8 cellular contexts compared by ENCODE assay signal in the genomic region with DNA sequence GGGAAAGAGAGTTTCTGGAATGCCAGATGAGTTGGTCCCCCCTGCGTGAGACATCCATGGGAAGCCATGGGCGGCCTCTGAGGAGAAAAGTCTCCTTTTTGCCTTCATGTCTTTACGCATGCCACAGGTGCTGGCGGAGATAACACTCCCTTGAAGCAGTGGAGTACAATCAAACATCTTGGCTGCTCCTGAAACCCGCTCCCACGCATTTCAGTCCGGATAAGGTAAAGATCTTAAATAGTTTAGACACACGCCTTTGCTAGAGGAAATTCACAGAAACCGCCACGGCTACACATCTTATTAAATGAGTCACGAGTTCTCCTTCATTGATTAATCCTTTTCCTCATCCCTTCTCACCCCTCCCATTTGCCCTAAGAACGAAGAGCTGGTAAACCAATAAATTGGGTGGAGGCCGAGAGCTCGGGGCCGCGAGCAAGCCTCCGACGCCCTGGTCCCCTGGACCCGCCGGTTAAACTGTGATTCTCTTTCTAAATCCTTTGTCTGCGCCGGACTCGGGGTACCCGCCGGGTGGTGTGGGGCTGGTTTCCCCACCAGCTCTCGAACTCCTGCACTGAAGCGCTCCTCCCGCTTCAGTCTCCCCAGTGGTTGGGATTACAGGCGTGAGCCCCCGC.
A peak's percentile ranks its signal among the peaks of the same experiment; 100 is the strongest.
DNase-seq lines count a peak whose midpoint lies in the region; ATAC-seq and TF ChIP-seq lines count a peak whose summit lies in the region.

No MANE protein-coding gene starts in this region.

- peaks cover 11 to 18% of the 10 kb centered on the region in 2 experiments for H3K4me1 ChIP-seq in neutrophil (ENCODE audit: control insufficient read depth in 1 of 2, insufficient read depth in 1 of 2, low read depth in 1 of 2, low read length in 1 of 2)

- H3K27ac ChIP-seq in VCaP (peak overlapping the region; percentile 90), epithelial cell of prostate (peak overlapping the region; percentile 29), neutrophil (no peak overlapping the region)

- ATAC-seq in GM19351 (IDR thresholded peaks at IDR 0.05; ENCODE audit: unreplicated experiment): no peak
- ATAC-seq in HG03108 (IDR thresholded peaks at IDR 0.05; ENCODE audit: unreplicated experiment): no peak

- peak overlapping the region; percentile 64 to 68 for H3K4me3 ChIP-seq in neutrophil (ENCODE audit: low read depth in 1 of 2, low read length in 1 of 2)

- H3K9me3 ChIP-seq in neutrophil: no peaks in the 10 kb centered on the region

- no peak for TF ChIP-seq CTCF in VCaP (conservative IDR thresholded peaks at IDR 0.05)
- no peak for TF ChIP-seq CTCF in neutrophil (IDR thresholded peaks at IDR 0.05)

- no peaks in the 10 kb centered on the region for H3K36me3 ChIP-seq in neutrophil

- DNase-seq in EH (ENCODE audit: low read depth) (peak; percentile 29), epithelial cell of prostate (ENCODE audit: low read depth, low spot score) (no peak), SIG-M5 (lab: John Stamatoyannopoulos, UW) (no peak), NCI-H69 (lab: John Stamatoyannopoulos, UW) (no peak)

- H3K27me3 ChIP-seq in neutrophil: peaks cover 87% of the 10 kb centered on the region
